In the genomic region with DNA sequence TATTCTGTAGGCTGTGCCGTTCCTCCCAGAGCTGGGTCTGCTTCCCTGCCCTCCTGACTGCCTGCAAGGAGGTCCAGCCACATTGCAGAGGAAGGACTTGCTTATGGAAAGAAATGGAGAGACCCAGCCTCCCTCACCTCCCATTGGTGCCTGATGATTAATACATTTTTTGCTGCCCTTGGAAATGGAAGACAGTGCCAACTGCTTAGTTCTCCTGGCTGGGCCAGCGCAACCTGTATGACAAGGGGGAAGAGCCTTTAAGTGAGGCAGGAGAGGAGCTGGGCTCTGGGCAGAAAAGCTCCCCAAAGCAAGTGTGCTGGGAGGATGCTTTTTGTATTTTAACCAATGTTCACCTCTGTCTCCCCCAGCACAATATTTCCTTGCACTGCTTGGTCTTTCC, we compare ENCODE assay signal across 25 cellular contexts.
DNase-seq lines count a peak whose midpoint lies in the region; ATAC-seq, FAIRE-seq and TF ChIP-seq lines count a peak whose summit lies in the region.
"Had no signal": no experiment of that assay in that cellular context is flagged by ENCODE, and none has a peak within 500 bp of the region (broad histone marks: within the 10 kb centered on the region; RNA-seq: fewer than 3 reads in every experiment).

No MANE protein-coding gene starts in this region.

- no peak for TF ChIP-seq RAD21 in A549 (conservative IDR thresholded peaks at IDR 0.05 in 1 of 2, IDR thresholded peaks at IDR 0.05 in 1 of 2)

- no peak for ATAC-seq in A549
- no peak for ATAC-seq in GM18858 (IDR thresholded peaks at IDR 0.05; ENCODE audit: unreplicated experiment)
- ATAC-seq: GM12878, HepG2 had no signal

- in situ Hi-C loops in GM23248 (cut with MboI) = no loop called here

- peaks cover 38% of the 10 kb centered on the region for H3F3A ChIP-seq in GM23248 (ENCODE audit: insufficient read depth)

- H4K20me1 ChIP-seq in GM23248 (ENCODE audit: insufficient read depth) = no peaks in the 10 kb centered on the region
- no peaks in the 10 kb centered on the region for H4K20me1 ChIP-seq in keratinocyte (ENCODE audit: control insufficient read depth, extremely low read depth, insufficient read depth, low read length)
- H4K20me1 ChIP-seq: BLaER1 had no signal

- no peak for TF ChIP-seq EP300 in A549 (IDR thresholded peaks at IDR 0.05)

- H3K36me3 ChIP-seq in GM23248 (ENCODE audit: low read depth) (no peaks in the 10 kb centered on the region), SJSA1 (no peaks in the 10 kb centered on the region), keratinocyte (ENCODE audit: control insufficient read depth in 2 of 2, extremely low read depth in 1 of 2, insufficient read depth in 2 of 2, low read length in 2 of 2) (no peaks in the 10 kb centered on the region)
- H3K36me3 ChIP-seq: BLaER1 had no signal

- TF ChIP-seq POLR2A in A549 (IDR thresholded peaks at IDR 0.05; ENCODE audit: low read length) = no peak

- WGBS in A549 (ENCODE audit: missing lambda C conversion rate) = 98% methylated on average over 2 of the region's 2 CpGs
- 89 to 100% methylated on average over 2 of the region's 2 CpGs for WGBS in GM23248 (ENCODE audit: low coverage in 1 of 2, low lambda C conversion rate in 2 of 2, missing lambda C conversion rate in 2 of 2), 2 experiments

- CTCF ChIA-PET in A549 (lab: Yijun Ruan, JAX) = interaction anchor here (0.9 to 1.7 kb wide), 2 partner anchors 21 to 181 kb away, joined by 3 to 8 read pairs; no protein-coding TSS in a partner anchor

- H3K4me1 ChIP-seq in A549 (peaks cover 44% of the 10 kb centered on the region), GM23248 (ENCODE audit: insufficient read depth) (peaks cover 39% of the 10 kb centered on the region), SJSA1 (replicated peaks) (peaks cover 60% of the 10 kb centered on the region), keratinocyte (ENCODE audit: control insufficient read depth, extremely low read depth, insufficient read depth, low read length) (peaks cover 46% of the 10 kb centered on the region)
- H3K4me1 ChIP-seq: BLaER1 had no signal

- H2AFZ ChIP-seq in GM23248 (no peak overlapping the region), keratinocyte (ENCODE audit: control insufficient read depth, low read length) (no peak overlapping the region)

- H3K9me2 ChIP-seq in GM23248 (ENCODE audit: insufficient read depth) = no peaks in the 10 kb centered on the region

- POLR2A ChIA-PET in A549 (lab: Yijun Ruan, JAX) = interaction anchor here (0.5 kb wide), 1 partner anchor 234 kb away, joined by 4 read pairs; no protein-coding TSS in a partner anchor

- dilution Hi-C loops in keratinocyte (cut with MboI; ENCODE audit: extremely low pct_ligation_motif_present, low sequenced_read_pairs) = no loop called here

- H3K27me3 ChIP-seq in GM23248 (replicated peaks; ENCODE audit: insufficient read depth) (no peaks in the 10 kb centered on the region), SJSA1 (replicated peaks) (no peaks in the 10 kb centered on the region), keratinocyte (ENCODE audit: control insufficient read depth, extremely low read depth, insufficient read depth, low read length) (no peaks in the 10 kb centered on the region)
- H3K27me3 ChIP-seq: BLaER1 had no signal

- FAIRE-seq in A549 (lab: Jason Lieb, UNC) = no peak
- no peak for FAIRE-seq in keratinocyte (lab: Jason Lieb, UNC)
- FAIRE-seq: GM12878, HepG2 had no signal

- TF ChIP-seq CTCF in A549 (IDR thresholded peaks at IDR 0.05) (no peak), keratinocyte (optimal IDR thresholded peaks at IDR 0.05 in 1 of 3, IDR thresholded peaks at IDR 0.05 in 1 of 3, conservative IDR thresholded peaks at IDR 0.05 in 1 of 3; ENCODE audit: extremely low read depth in 1 of 3, insufficient read depth in 2 of 3, low read length in 3 of 3) (no peak)

- no peak overlapping the region for H3K4me2 ChIP-seq in A549
- peak overlapping the region; percentile 35 for H3K4me2 ChIP-seq in GM23248 (ENCODE audit: unreplicated experiment)
- H3K4me2 ChIP-seq in keratinocyte (ENCODE audit: control insufficient read depth, extremely low read depth, insufficient read depth, low read depth, low read length) = peak overlapping the region; percentile 4
- H3K4me2 ChIP-seq: BLaER1 had no signal

- H3K9me3 ChIP-seq in A549 (0 out of 3 replicates have a peak, but pooled peaks cover 5% of the 10 kb centered on the region), GM23248 (ENCODE audit: low read depth) (no peaks in the 10 kb centered on the region), SJSA1 (replicated peaks) (peaks cover 8% of the 10 kb centered on the region; the same call in 1 of the 2 replicates), keratinocyte (ENCODE audit: control insufficient read depth, low read depth, low read length) (peaks cover 6% of the 10 kb centered on the region)

- DNase-seq in A549 (ENCODE audit: low read depth in 1 of 2, low spot score in 1 of 2) = no peak
- peak; percentile 32 for DNase-seq in GM23248
- no peak for DNase-seq in SJSA1 (ENCODE audit: low read depth in 1 of 2, low spot score in 2 of 2)
- DNase-seq in keratinocyte (ENCODE audit: low read depth, low spot score) = no peak
- DNase-seq in NOMO-1 (lab: John Stamatoyannopoulos, UW; ENCODE audit: unreplicated experiment in 2 of 2) = no peak
- no peak for DNase-seq in Ammon's horn (ENCODE audit: low spot score)
- DNase-seq: CD4-positive, alpha-beta T cell; COR-L47; DMS79 treated with DMSO at 0.1 percent for 48 hours; GOT3; KBM-7; NCI-H1092 treated with DMSO at 0.1 percent for 48 hours; NCI-H146; NCI-H2029 treated with DMSO at 0.1 percent for 48 hours; NCI-H2171; NCI-H345; NCI-H524; NCI-H82; SHP77 had no signal

- H3K9ac ChIP-seq in GM23248 (no peak overlapping the region), keratinocyte (ENCODE audit: control insufficient read depth, extremely low read depth, insufficient read depth, low read length) (no peak overlapping the region)
- H3K9ac ChIP-seq: BLaER1 had no signal

- no peaks in the 10 kb centered on the region for H3K9me1 ChIP-seq in keratinocyte (ENCODE audit: control insufficient read depth, extremely low read depth, insufficient read depth, low read length)

- H3K4me3 ChIP-seq in A549 = no peak overlapping the region
- no peak overlapping the region for H3K4me3 ChIP-seq in GM23248
- H3K4me3 ChIP-seq in SJSA1 = no peak overlapping the region
- no peak overlapping the region for H3K4me3 ChIP-seq in keratinocyte (ENCODE audit: control insufficient read depth in 2 of 3, extremely low read depth in 1 of 3, insufficient read depth in 2 of 3, low read depth in 1 of 3, low read length in 3 of 3)
- H3K4me3 ChIP-seq: BLaER1, GM12878, SK-N-MC had no signal

- H3K79me2 ChIP-seq in GM23248 (ENCODE audit: insufficient read depth) (no peaks in the 10 kb centered on the region), keratinocyte (ENCODE audit: control insufficient read depth, insufficient read depth, low read length) (no peaks in the 10 kb centered on the region)

- H3K27ac ChIP-seq in A549 (peak overlapping the region; percentile 13 to 26; a peak in 3 of 6 replicates), GM23248 (peak overlapping the region; percentile 71; the same call in 1 of the 2 replicates), SJSA1 (peak overlapping the region; percentile 29; the same call in 1 of the 2 replicates), keratinocyte (ENCODE audit: control insufficient read depth, insufficient read depth, low read length) (peak overlapping the region; percentile 52)
- H3K27ac ChIP-seq: BLaER1, HL-60, SK-N-MC had no signal

TF ChIP-seq in A549, 52 proteins besides CTCF, POLR2A, EP300 and RAD21:
- TF ChIP-seq MAZ (IDR thresholded peaks at IDR 0.05; ENCODE audit: borderline replicate concordance, low read depth, low read length) (no peak), SREBF2 (IDR thresholded peaks at IDR 0.05) (no peak), CEBPB (IDR thresholded peaks at IDR 0.05) (no peak), EHF (CRISPR knock-in tag; IDR thresholded peaks at IDR 0.05) (no peak), HEYL (CRISPR knock-in tag; IDR thresholded peaks at IDR 0.05) (no peak)
- TF ChIP-seq, protein P1, sequence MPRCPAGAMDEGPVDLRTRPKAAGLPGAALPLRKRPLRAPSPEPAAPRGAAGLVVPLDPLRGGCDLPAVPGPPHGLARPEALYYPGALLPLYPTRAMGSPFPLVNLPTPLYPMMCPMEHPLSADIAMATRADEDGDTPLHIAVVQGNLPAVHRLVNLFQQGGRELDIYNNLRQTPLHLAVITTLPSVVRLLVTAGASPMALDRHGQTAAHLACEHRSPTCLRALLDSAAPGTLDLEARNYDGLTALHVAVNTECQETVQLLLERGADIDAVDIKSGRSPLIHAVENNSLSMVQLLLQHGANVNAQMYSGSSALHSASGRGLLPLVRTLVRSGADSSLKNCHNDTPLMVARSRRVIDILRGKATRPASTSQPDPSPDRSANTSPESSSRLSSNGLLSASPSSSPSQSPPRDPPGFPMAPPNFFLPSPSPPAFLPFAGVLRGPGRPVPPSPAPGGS (IDR thresholded peaks at IDR 0.05) = no peak

Comparison
In these comparisons a context has a peak if more than half of its experiments do, and no peak if none do; other contexts are left out.
1. H3K27ac ChIP-seq: peak in every context shown above with its lines; median percentile 71 in GM23248; 52 in keratinocyte; 29 in SJSA1; 20 in A549.